ENCODE assay signal across 10 cellular contexts in genomic region chr6:43702147-43702521, GRCh38. TPM values are rescaled to one million over a fixed set of nuclear protein-coding genes. Genes with fewer than 3 reads are reported as not detected.
DNase-seq lines count a peak whose midpoint lies in the region; ATAC-seq, FAIRE-seq and TF ChIP-seq lines count a peak whose summit lies in the region.
"Had no signal": no experiment of that assay in that cellular context is flagged by ENCODE, and none has a peak within 500 bp of the region (broad histone marks: within the 10 kb centered on the region; RNA-seq: fewer than 3 reads in every experiment).

No MANE protein-coding gene starts in this region.

- H3K27me3 ChIP-seq in GM23338 (ENCODE audit: insufficient read depth) (no peaks in the 10 kb centered on the region), astrocyte (ENCODE audit: insufficient read depth, low read length) (no peaks in the 10 kb centered on the region), left lung (no peaks in the 10 kb centered on the region), skeletal muscle tissue (ENCODE audit: control insufficient read depth in 3 of 3, insufficient read depth in 3 of 3, low read length in 3 of 3) (no peaks in the 10 kb centered on the region)

- DNase-seq in GM23338 (ENCODE audit: low spot score): no peak
- no peak for DNase-seq in astrocyte (ENCODE audit: low read depth)
- DNase-seq in left lung: no peak
- no peak for DNase-seq in HCEC 1CT
- no peak for DNase-seq in activated CD4-positive, alpha-beta T cell treated with anti-CD3 and anti-CD28 coated beads for 1 hour
- no peak for DNase-seq in NK-92 treated with Interleukin-12 subunit alpha and Interleukin-12 subunit beta, amount 100 ng/mL, for 24 hours (lab: John Stamatoyannopoulos, UW)
- no peak for DNase-seq in NCI-H187 (lab: John Stamatoyannopoulos, UW)
- DNase-seq: activated gamma-delta T cell treated with Interleukin-2 at 50 U/mL for 16 hours; stimulated activated CD4-positive, alpha-beta T cell treated with anti-CD3 and anti-CD28 coated beads, Interleukin-4, amount 100 ng/mL, for 4 hours had no signal

- H4K20me1 ChIP-seq in GM23338 (replicated peaks; ENCODE audit: insufficient read depth) (no peaks in the 10 kb centered on the region), astrocyte (ENCODE audit: insufficient read depth, low read length) (no peaks in the 10 kb centered on the region)

- H3K27ac Mint-ChIP-seq in GM23338 (peak overlapping the region; percentile 92), astrocyte (ENCODE audit: unreplicated experiment) (peak overlapping the region; percentile 75)

- intact Hi-C loops in left lung (cut with DNase I): no loop called here

- peaks cover 11% of the 10 kb centered on the region for H3K27me3 Mint-ChIP-seq in GM23338 (ENCODE audit: insufficient read depth, low read depth, poor library complexity)
- H3K27me3 Mint-ChIP-seq in astrocyte (ENCODE audit: low read depth, unreplicated experiment): peaks cover 7% of the 10 kb centered on the region

- H3K4me3 Mint-ChIP-seq in GM23338 (peak overlapping the region; percentile 54), astrocyte (ENCODE audit: unreplicated experiment) (no peak overlapping the region)

- H3K9ac ChIP-seq in astrocyte (ENCODE audit: low read length) (no peak overlapping the region), skeletal muscle tissue (ENCODE audit: low read depth in 1 of 3, low read length in 3 of 3) (peak overlapping the region in 2 of 3 donors; percentile 47 to 53)

- H3K4me1 ChIP-seq in GM23338 (ENCODE audit: insufficient read depth): peaks cover 56% of the 10 kb centered on the region
- H3K4me1 ChIP-seq in astrocyte (ENCODE audit: insufficient read depth, low read length): peaks cover 25% of the 10 kb centered on the region
- peaks cover 30 to 73% of the 10 kb centered on the region in 2 donors for H3K4me1 ChIP-seq in left lung
- peaks cover 35 to 48% (median 39%) of the 10 kb centered on the region in 3 donors for H3K4me1 ChIP-seq in skeletal muscle tissue (ENCODE audit: control insufficient read depth in 3 of 3, insufficient read depth in 3 of 3, low read length in 3 of 3)

- no peaks in the 10 kb centered on the region for H3K9me2 ChIP-seq in GM23338 (ENCODE audit: insufficient read depth)

- ATAC-seq in GM23338 (no peak), left lung (no peak)

- peak overlapping the region; percentile 9; the same call in 1 of the 2 replicates for H2AFZ ChIP-seq in GM23338
- peak overlapping the region; percentile 51 for H2AFZ ChIP-seq in astrocyte (ENCODE audit: low read depth, low read length)

- H3K36me3 Mint-ChIP-seq in GM23338 (ENCODE audit: low read depth): no peaks in the 10 kb centered on the region
- H3K36me3 Mint-ChIP-seq in astrocyte (ENCODE audit: low read depth, unreplicated experiment): no peaks in the 10 kb centered on the region

- H3F3A ChIP-seq in GM23338 (replicated peaks; ENCODE audit: low read depth): no peaks in the 10 kb centered on the region; the same call in 1 of the 2 replicates

- H3K4me2 ChIP-seq in GM23338: peak overlapping the region; percentile 74
- peak overlapping the region; percentile 72 for H3K4me2 ChIP-seq in astrocyte (ENCODE audit: low read length)

- H3K4me1 Mint-ChIP-seq in GM23338: peaks cover 74% of the 10 kb centered on the region
- H3K4me1 Mint-ChIP-seq in astrocyte (ENCODE audit: low read depth, unreplicated experiment): peaks cover 23% of the 10 kb centered on the region

- H3K36me3 ChIP-seq in GM23338 (ENCODE audit: insufficient read depth) (no peaks in the 10 kb centered on the region), astrocyte (ENCODE audit: insufficient read depth, low read length) (no peaks in the 10 kb centered on the region), left lung (no peaks in the 10 kb centered on the region), skeletal muscle tissue (ENCODE audit: control insufficient read depth in 3 of 3, insufficient read depth in 3 of 3, low read length in 3 of 3) (no peaks in the 10 kb centered on the region)

- no peaks in the 10 kb centered on the region; the same call in 2 of the 3 replicates for H3K9me3 Mint-ChIP-seq in GM23338
- no peaks in the 10 kb centered on the region for H3K9me3 Mint-ChIP-seq in astrocyte (ENCODE audit: unreplicated experiment)

- H3K4me3 ChIP-seq in GM23338: peak overlapping the region; percentile 43
- H3K4me3 ChIP-seq in astrocyte (ENCODE audit: insufficient read depth, low read depth, low read length): no peak overlapping the region
- no peak overlapping the region for H3K4me3 ChIP-seq in left lung
- H3K4me3 ChIP-seq in skeletal muscle tissue (ENCODE audit: low read length in 3 of 3): peak overlapping the region in 1 of 3 donors; percentile 16

- H3K9me3 ChIP-seq in astrocyte (ENCODE audit: insufficient read depth, low read depth, low read length): no peaks in the 10 kb centered on the region
- no peaks in the 10 kb centered on the region for H3K9me3 ChIP-seq in left lung
- no peaks in the 10 kb centered on the region for H3K9me3 ChIP-seq in skeletal muscle tissue (ENCODE audit: control insufficient read depth in 3 of 3, low read length in 3 of 3)

- H3K79me2 ChIP-seq in GM23338 (replicated peaks; ENCODE audit: insufficient read depth): no peaks in the 10 kb centered on the region
- no peaks in the 10 kb centered on the region for H3K79me2 ChIP-seq in astrocyte (ENCODE audit: insufficient read depth, low read length)

- FAIRE-seq in astrocyte (lab: Jason Lieb, UNC): no peak

- TF ChIP-seq CTCF in GM23338 (conservative IDR thresholded peaks at IDR 0.05; ENCODE audit: low read depth in 2 of 2) (no peak), astrocyte (IDR thresholded peaks at IDR 0.05; ENCODE audit: insufficient read depth, low read depth, low read length) (no peak), left lung (IDR thresholded peaks at IDR 0.05) (no peak)

- H3K27ac ChIP-seq in GM23338 (ENCODE audit: low read depth) (peak overlapping the region; percentile 94), astrocyte (ENCODE audit: low read depth, low read length) (peak overlapping the region; percentile 0), left lung (peak overlapping the region; percentile 75 to 77), skeletal muscle tissue (ENCODE audit: low read depth, low read length) (peak overlapping the region; percentile 77)

TF ChIP-seq in GM23338, 12 proteins besides CTCF, POLR2A, EP300 and RAD21 (continues in another document):
- TF ChIP-seq EZH2phosphoT487 (IDR thresholded peaks at IDR 0.05; ENCODE audit: unreplicated experiment) (no peak), REST (IDR thresholded peaks at IDR 0.05; ENCODE audit: unreplicated experiment) (no peak), STAT1 (IDR thresholded peaks at IDR 0.05; ENCODE audit: unreplicated experiment) (no peak), NANOG (IDR thresholded peaks at IDR 0.05; ENCODE audit: borderline replicate concordance) (no peak), ZNF114 (CRISPR knock-in tag; IDR thresholded peaks at IDR 0.05) (no peak), CREB1 (CRISPR knock-in tag; IDR thresholded peaks at IDR 0.05; ENCODE audit: low read depth) (no peak)

RNA-seq across cellular contexts. Expression of gene MRPS18A, which starts 14.5 kb away (rescaled TPM):
- total RNA-seq in GM23338 (2014; rRNA removed; shearing (Covaris generic)): 51.7 and 62.7 TPM in 2 replicates
- 58.6 and 58.9 TPM in 2 replicates for polyA plus RNA-seq in GM23338 (2016; fragmentation: Nextera tagmentation; extraction: Ambion mirVana)
- total RNA-seq in astrocyte (33.5 and 38.3 TPM in 2 replicates), left lung (10 to 100 TPM; 27.0 to 32.5 TPM), skeletal muscle tissue (44.4 TPM)

RNA-seq across cellular contexts. Expression of gene RSPH9, which starts 57.3 kb away (rescaled TPM):
- total RNA-seq in GM23338 (2014; rRNA removed; shearing (Covaris generic)): 0.10 TPM in 1 of 2 replicates, not detected in the other
- polyA plus RNA-seq in GM23338 (2016; fragmentation: Nextera tagmentation; extraction: Ambion mirVana): 0.38 and 0.39 TPM in 2 replicates
- total RNA-seq in astrocyte (0.30 and 0.55 TPM in 2 replicates), left lung (1 to 10 TPM in 1 of 2 donors, under 1 TPM in 1; 0.32 to 1.9 TPM), skeletal muscle tissue (0.52 TPM)

Comparison
In these comparisons a context has a peak if more than half of its experiments do, and no peak if none do; other contexts are left out.
1. H3K27ac ChIP-seq: peak in every context shown above with its lines; median percentile 94 in GM23338; 77 in skeletal muscle tissue; 76 in left lung; 0 in astrocyte.